8 cellular contexts compared by ENCODE assay signal in genomic region chr2:189580267-189580661, GRCh38. TPM values are rescaled to one million over a fixed set of nuclear protein-coding genes. Genes with fewer than 3 reads are reported as not detected.
DNase-seq lines count a peak whose midpoint lies in the region; TF ChIP-seq lines count a peak whose summit lies in the region.

No MANE protein-coding gene starts in this region.

- H3K4me3 Mint-ChIP-seq in CD4-positive, alpha-beta memory T cell, result peak overlapping the region; percentile 91 to 96 (median 94)
- peak overlapping the region; percentile 84 to 96 (median 85) for H3K4me3 Mint-ChIP-seq in brain

- CTCF ChIA-PET in CD4-positive, alpha-beta memory T cell (lab: Charles Lee; ENCODE audit: partially characterized antibody), result interaction anchor here (0.7 to 1.5 kb wide), 13 partner anchors 9 to 183 kb away, joined by 3 to 11 read pairs (median 4); partner anchors contain the start of genes OSGEPL1 and WDR75
- CTCF ChIA-PET in HEK293T (lab: Yijun Ruan, JAX), result interaction anchor here (1.0 kb wide), 2 partner anchors 81 to 115 kb away, joined by 4 to 6 read pairs; partner anchors contain the start of gene ASNSD1

- H3K27ac Mint-ChIP-seq in CD4-positive, alpha-beta memory T cell, result peak overlapping the region; percentile 48 to 96 (median 79)
- peak overlapping the region in 4 of 5 experiments; percentile 62 to 93 (median 75) for H3K27ac Mint-ChIP-seq in brain

- peak overlapping the region; percentile 58 to 63 for H3K4me3 ChIP-seq in CD4-positive, alpha-beta memory T cell (ENCODE audit: low read length in 2 of 2)

- TF ChIP-seq CTCF in brain (conservative IDR thresholded peaks at IDR 0.05), result no peak

- peak overlapping the region; percentile 46 for H3K27ac ChIP-seq in CD4-positive, alpha-beta memory T cell (ENCODE audit: low read depth, low read length)

- DNase-seq in CD4-positive, alpha-beta memory T cell, result peak in 2 of 5 donors; percentile 43 to 48
- peak; percentile 21 for DNase-seq in HEK293T (ENCODE audit: extremely low spot score)
- DNase-seq in RPMI7951 (ENCODE audit: low read depth), result peak; percentile 3
- DNase-seq in kidney tubule cell (ENCODE audit: low spot score), result peak; percentile 32
- peak; percentile 20 for DNase-seq in stimulated activated CD4-positive, alpha-beta T cell treated with anti-CD3 and anti-CD28 coated beads, Interleukin-4, amount 100 ng/mL, for 1 hour
- no peak for DNase-seq in NCI-H2029 treated with DMSO at 0.1 percent for 48 hours (lab: John Stamatoyannopoulos, UW)
- DNase-seq in NK-92 (lab: John Stamatoyannopoulos, UW; ENCODE audit: unreplicated experiment), result no peak

- H3K27me3 ChIP-seq in CD4-positive, alpha-beta memory T cell (ENCODE audit: insufficient read depth, low read length), result no peaks in the 10 kb centered on the region

- peaks cover 38 to 70% (median 52%) of the 10 kb centered on the region in 4 donors for H3K4me1 Mint-ChIP-seq in CD4-positive, alpha-beta memory T cell
- H3K4me1 Mint-ChIP-seq in brain, result peaks cover 35% of the 10 kb centered on the region

- peaks cover 0 to 2% (median 0%) of the 10 kb centered on the region in 8 donors for H3K9me3 Mint-ChIP-seq in CD4-positive, alpha-beta memory T cell
- H3K9me3 Mint-ChIP-seq in brain, result no peaks in the 10 kb centered on the region

- peaks cover 52% of the 10 kb centered on the region for H3K4me1 ChIP-seq in CD4-positive, alpha-beta memory T cell (ENCODE audit: insufficient read depth, low read length)

- POLR2A ChIA-PET in CD4-positive, alpha-beta memory T cell (lab: Charles Lee; ENCODE audit: partially characterized antibody), result interaction anchor here (0.7 to 3.2 kb wide), 29 partner anchors 8 to 1440 kb away, joined by 3 to 48 read pairs (median 5); partner anchors contain the start of genes ANKAR, ASNSD1, HIBCH and ORMDL1
- POLR2A ChIA-PET in HEK293T (lab: Yijun Ruan, JAX), result interaction anchor here (0.6 to 1.3 kb wide), 18 partner anchors 8 to 740 kb away, joined by 3 to 9 read pairs (median 3); partner anchors contain the start of gene WDR75

- H3K36me3 Mint-ChIP-seq in CD4-positive, alpha-beta memory T cell, result peaks cover 3 to 6% of the 10 kb centered on the region in 2 donors
- no peaks in the 10 kb centered on the region for H3K36me3 Mint-ChIP-seq in brain

- H3K27me3 Mint-ChIP-seq in CD4-positive, alpha-beta memory T cell, result peaks cover 1 to 9% of the 10 kb centered on the region in 2 donors
- H3K27me3 Mint-ChIP-seq in brain, result peaks cover 34% of the 10 kb centered on the region

- intact Hi-C loops in CD4-positive, alpha-beta memory T cell (cut with micrococcal nuclease), result loop anchor here (1.0 to 5.0 kb wide), 7 partner anchors 11 to 202 kb away; partner anchors contain the start of genes ASNSD1, ORMDL1, PMS1 and WDR75

- no peaks in the 10 kb centered on the region for H3K36me3 ChIP-seq in CD4-positive, alpha-beta memory T cell (ENCODE audit: insufficient read depth, low read length)

- H3K9me3 ChIP-seq in CD4-positive, alpha-beta memory T cell (ENCODE audit: control insufficient read depth in 1 of 2, low read length in 2 of 2), result no peaks in the 10 kb centered on the region

TF ChIP-seq in HEK293T, 16 proteins besides CTCF, POLR2A, EP300 and RAD21:
- TF ChIP-seq ARNT (IDR thresholded peaks at IDR 0.05) (no peak), ELF4 (IDR thresholded peaks at IDR 0.05) (no peak), SUZ12 (IDR thresholded peaks at IDR 0.05) (no peak), FOXK2 (IDR thresholded peaks at IDR 0.05) (no peak), CTBP1 (IDR thresholded peaks at IDR 0.05; ENCODE audit: borderline replicate concordance) (no peak), TARDBP (IDR thresholded peaks at IDR 0.05) (no peak)

RNA-seq across cellular contexts. Expression of gene SLC40A1, which starts 0.3 kb away (rescaled TPM):
- 10 to 100 TPM; 27.4 to 30.0 TPM for total RNA-seq in CD4-positive, alpha-beta memory T cell
- polyA plus RNA-seq in CD4-positive, alpha-beta memory T cell, result 100 to 1,000 TPM in 1 of 2 donors, 10 to 100 TPM in 1; 98.3 to 328 TPM
- total RNA-seq in RPMI7951 (2014; rRNA removed; shearing (Covaris generic)), result under 0.01 TPM in 1 of 2 replicates, not detected in the other
- polyA plus RNA-seq in brain (ENCODE audit: insufficient read depth, low read depth, low replicate concordance), result 5.8 TPM

Comparison
In these comparisons a context has a peak if more than half of its experiments do, and no peak if none do; other contexts are left out.
1. DNase-seq: peak in HEK293T (single experiment), RPMI7951 (single experiment), kidney tubule cell (single experiment) and stimulated activated CD4-positive, alpha-beta T cell treated with anti-CD3 and anti-CD28 coated beads, Interleukin-4, amount 100 ng/mL, for 1 hour (single experiment); none in NCI-H2029 treated with DMSO at 0.1 percent for 48 hours (single experiment) and NK-92 (single experiment).
2. RNA of gene SLC40A1, which starts 0.3 kb away (total RNA-seq): 27.4 to 30.0 TPM in CD4-positive, alpha-beta memory T cell; under 0.01 TPM in RPMI7951; every median in the first group is over 10 times any median in the second.